Comparison of ENCODE assay signal across 1 cellular context in the genomic region with DNA sequence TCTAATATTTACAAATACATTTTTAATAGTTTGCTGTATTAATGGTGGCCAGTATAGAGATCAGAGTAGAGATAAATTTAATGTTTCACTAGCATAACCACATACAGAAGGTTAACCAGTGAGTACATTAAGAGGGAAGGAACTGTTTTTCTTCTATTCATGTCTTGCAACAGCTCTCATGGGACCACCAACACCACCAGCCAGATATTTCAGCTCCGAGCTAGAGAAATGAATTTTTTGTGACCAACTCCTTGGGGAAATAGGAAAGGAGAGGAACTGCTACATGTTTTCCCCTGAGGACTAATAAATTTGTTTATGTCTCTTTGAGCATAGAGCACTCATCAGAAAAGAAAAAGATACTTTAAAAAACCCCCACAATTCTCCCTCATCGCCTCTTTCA.
TF ChIP-seq lines count a peak whose summit lies in the region.

No MANE protein-coding gene starts in this region.

TF ChIP-seq in H1, 55 proteins besides CTCF, POLR2A, EP300 and RAD21:
- TF ChIP-seq CHD1 (IDR thresholded peaks at IDR 0.05; ENCODE audit: low read depth, low read length) (no peak), POU5F1 (IDR thresholded peaks at IDR 0.05; ENCODE audit: low read depth, low read length) (no peak)
TF ChIP-seq in H1: peak in this region for 0.
